In the genomic region with DNA sequence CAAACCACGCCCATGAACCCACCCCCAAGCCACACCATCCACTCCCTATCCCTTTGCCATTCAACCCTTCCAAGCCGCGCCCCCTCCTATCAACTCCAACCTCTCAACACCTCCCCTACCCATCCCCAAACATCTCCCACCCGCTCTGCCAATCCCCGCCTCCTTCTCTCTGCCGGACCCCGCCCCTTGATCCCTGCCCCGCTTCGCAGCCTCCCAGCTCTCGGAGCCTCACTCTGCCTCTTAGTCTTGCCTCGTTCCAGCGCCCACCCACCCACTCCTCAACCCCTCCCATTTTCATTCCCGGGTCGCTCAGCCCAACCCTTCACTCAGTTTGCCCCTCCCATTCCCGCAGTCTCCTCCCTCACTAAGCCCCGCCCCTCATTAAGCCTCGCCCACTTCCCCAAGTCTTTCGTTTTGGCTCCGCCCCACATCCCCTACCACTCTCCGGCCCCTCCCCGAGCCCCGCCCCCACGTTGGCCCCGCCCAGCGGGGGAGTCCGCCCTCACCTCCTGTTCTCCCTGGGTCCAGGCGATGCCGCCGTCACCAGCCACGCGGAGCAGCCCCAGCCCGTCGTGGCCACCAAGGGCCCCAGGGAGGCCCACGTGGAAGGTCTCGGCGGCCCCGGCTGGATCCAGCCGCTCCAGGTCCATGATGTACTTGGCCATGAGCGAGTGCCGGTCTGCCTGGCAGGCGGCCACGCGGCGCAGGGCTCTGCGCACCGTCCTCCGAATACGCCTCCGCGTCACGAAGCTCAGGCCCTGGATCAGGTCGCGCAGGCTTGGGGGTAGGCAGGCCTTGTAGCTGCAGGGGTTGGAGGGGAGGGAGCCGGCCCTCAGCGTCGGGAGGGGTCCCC, we compare ENCODE assay signal across 9 cellular contexts. TPM values are rescaled to one million over a fixed set of nuclear protein-coding genes. Genes with fewer than 3 reads are reported as not detected.
DNase-seq lines count a peak whose midpoint lies in the region; ATAC-seq and TF ChIP-seq lines count a peak whose summit lies in the region.
"Had no signal": no experiment of that assay in that cellular context is flagged by ENCODE, and none has a peak within 500 bp of the region (broad histone marks: within the 10 kb centered on the region; RNA-seq: fewer than 3 reads in every experiment).

No MANE protein-coding gene starts in this region.

- 0 out of 2 replicates have a peak overlapping the region, but pooled peaks have one; percentile 20 for H3K27ac ChIP-seq in HUES6 (ENCODE audit: low read depth, low read length)
- no peak overlapping the region for H3K27ac ChIP-seq in iPS-20b (ENCODE audit: low read length)
- H3K27ac ChIP-seq in skin epidermis, result peak overlapping the region in 4 of 21 experiments; percentile 1 to 40 (median 24)

- H3K4me3 Mint-ChIP-seq in T-cell, result no peak overlapping the region
- peak overlapping the region; percentile 69 for H3K4me3 Mint-ChIP-seq in MCF 10A (ENCODE audit: unreplicated experiment)
- H3K4me3 Mint-ChIP-seq: immature natural killer cell had no signal

- POLR2A ChIA-PET in T-cell (lab: Charles Lee), result interaction anchor here in 1 of 2 donors (0.6 to 0.7 kb wide), 2 partner anchors 24 to 36 kb away, joined by 4 to 12 read pairs; no protein-coding TSS in a partner anchor
- POLR2A ChIA-PET in MCF 10A (lab: Yijun Ruan, JAX), result interaction anchor here (1.0 kb wide), 1 partner anchor 17 kb away, joined by 6 read pairs; a partner anchor contains a TSS

- peak overlapping the region; percentile 83 for H3K4me3 ChIP-seq in HUES6 (ENCODE audit: low read depth, low read length)
- H3K4me3 ChIP-seq in iPS-20b (ENCODE audit: low read length), result peak overlapping the region; percentile 76
- peak overlapping the region in 4 of 7 experiments; percentile 3 to 20 (median 9) for H3K4me3 ChIP-seq in skin epidermis

- H3K27ac Mint-ChIP-seq in T-cell, result no peak overlapping the region
- H3K27ac Mint-ChIP-seq in MCF 10A (ENCODE audit: low read depth, unreplicated experiment), result peak overlapping the region; percentile 7

- DNase-seq in AG08396 (ENCODE audit: low spot score) (peak; percentile 95), T-cell (peak in 32 of 34 experiments; percentile 20 to 66 (median 46)), MCF 10A (ENCODE audit: unreplicated experiment) (peak; percentile 83), dedifferentiated amniotic fluid mesenchymal stem cell (ENCODE audit: extremely low spot score) (no peak)

- H3K9me3 ChIP-seq in HUES6 (ENCODE audit: control insufficient read depth, insufficient read depth, low read depth, low read length) (no peaks in the 10 kb centered on the region), iPS-20b (ENCODE audit: insufficient read depth, low read depth, low read length) (no peaks in the 10 kb centered on the region)

- CTCF ChIA-PET in T-cell (lab: Charles Lee) (interaction anchor here in 1 of 2 donors (0.7 kb wide), 1 partner anchor 14 kb away, joined by 4 read pairs; no protein-coding TSS in a partner anchor), MCF 10A (lab: Yijun Ruan, JAX) (interaction anchor here (0.6 to 1.2 kb wide), 2 partner anchors 13 to 378 kb away, joined by 3 to 4 read pairs; no protein-coding TSS in a partner anchor)

- ATAC-seq in T-cell (replicated peaks in 1 of 4) (peak; percentile 17 to 68 (median 40)), GM19328 (IDR thresholded peaks at IDR 0.05; ENCODE audit: unreplicated experiment) (no peak)

- H3K27me3 ChIP-seq in HUES6 (ENCODE audit: control insufficient read depth, insufficient read depth, low read length) (peaks cover 38% of the 10 kb centered on the region), iPS-20b (ENCODE audit: insufficient read depth, low read length) (peaks cover 42% of the 10 kb centered on the region)

- H3K9me3 Mint-ChIP-seq in T-cell (no peaks in the 10 kb centered on the region), MCF 10A (ENCODE audit: unreplicated experiment) (no peaks in the 10 kb centered on the region)
- H3K9me3 Mint-ChIP-seq: immature natural killer cell had no signal

- BruUV-seq in MCF 10A (replicated peaks; lab: Mats Ljungman, UMichigan), result TSS peak; percentile 76

- intact Hi-C loops in MCF 10A (cut with micrococcal nuclease), result no loop called here

- H3K27me3 Mint-ChIP-seq in T-cell (no peaks in the 10 kb centered on the region), MCF 10A (ENCODE audit: insufficient read depth, unreplicated experiment) (no peaks in the 10 kb centered on the region)

- H3K4me1 ChIP-seq in HUES6 (ENCODE audit: control insufficient read depth, insufficient read depth, low read length) (peaks cover 10% of the 10 kb centered on the region; the same call in 1 of the 2 replicates), iPS-20b (ENCODE audit: insufficient read depth, low read length) (no peaks in the 10 kb centered on the region)

- TF ChIP-seq CTCF in MCF 10A (IDR thresholded peaks at IDR 0.05; ENCODE audit: unreplicated experiment), result no peak

- no peak overlapping the region for H3K9ac ChIP-seq in HUES6 (ENCODE audit: low read length)
- H3K9ac ChIP-seq in iPS-20b (ENCODE audit: low read depth, low read length), result peak overlapping the region; percentile 58; the same call in 1 of the 2 replicates

- peaks cover 39% of the 10 kb centered on the region for H3K36me3 Mint-ChIP-seq in T-cell
- no peaks in the 10 kb centered on the region for H3K36me3 Mint-ChIP-seq in MCF 10A (ENCODE audit: insufficient read depth, unreplicated experiment)

- H3K4me1 Mint-ChIP-seq in T-cell (peaks cover 37 to 41% (median 41%) of the 10 kb centered on the region in 3 donors), MCF 10A (ENCODE audit: insufficient read depth, unreplicated experiment) (no peaks in the 10 kb centered on the region)

- H3K36me3 ChIP-seq in HUES6 (ENCODE audit: control insufficient read depth, insufficient read depth, low read length) (no peaks in the 10 kb centered on the region), iPS-20b (ENCODE audit: insufficient read depth, low read depth, low read length) (no peaks in the 10 kb centered on the region)

RNA-seq across cellular contexts. Expression of a gene that starts 5.7 kb away (rescaled TPM):
- 100 to 1,000 TPM; 120 to 224 (median 127) TPM for total RNA-seq in T-cell
- not detected in 2 replicates for total RNA-seq in MCF 10A (2022)

RNA-seq across cellular contexts. Expression of a gene that starts 17.7 kb away (rescaled TPM):
- total RNA-seq in T-cell (1,000 to 10,000 TPM; 3,000 to 4,207 (median 4,048) TPM), MCF 10A (2022) (3,250 and 3,372 TPM in 2 replicates)

RNA-seq across cellular contexts. Expression of a gene that starts 20.7 kb away (rescaled TPM):
- total RNA-seq in T-cell (1 to 10 TPM; 4.3 to 8.9 (median 5.4) TPM), MCF 10A (2022) (not detected in 2 replicates)

RNA-seq across cellular contexts. Expression of a gene that starts 29.7 kb away (rescaled TPM):
- 1 to 10 TPM; 2.1 to 5.7 (median 3.5) TPM for total RNA-seq in T-cell
- not detected in 2 replicates for total RNA-seq in MCF 10A (2022)

RNA-seq across cellular contexts. Expression of a gene that starts 47.1 kb away (rescaled TPM):
- total RNA-seq in T-cell (1 to 10 TPM in 1 of 5 donors, under 1 TPM in 4; 0.12 to 1.2 (median 0.79) TPM), MCF 10A (2022) (0.40 and 0.49 TPM in 2 replicates)

Comparison
In these comparisons a context has a peak if more than half of its experiments do, and no peak if none do; other contexts are left out.
1. H3K4me3 ChIP-seq: peak in every context shown above with its lines; median percentile 83 in HUES6; 76 in iPS-20b; 9 in skin epidermis.
2. RNA of a gene that starts 5.7 kb away (total RNA-seq): 120 to 224 TPM in T-cell; not detected in MCF 10A; every median in the first group is over 100 times any median in the second.